Comparison of ENCODE assay signal across 21 cellular contexts in genomic region chr7:44541876-44542610, GRCh38. TPM values are rescaled to one million over a fixed set of nuclear protein-coding genes. Genes with fewer than 3 reads are reported as not detected.
A peak's percentile ranks its signal among the peaks of the same experiment; 100 is the strongest.
DNase-seq lines count a peak whose midpoint lies in the region; ATAC-seq, FAIRE-seq and TF ChIP-seq lines count a peak whose summit lies in the region.
"Had no signal": no experiment of that assay in that cellular context is flagged by ENCODE, and none has a peak within 500 bp of the region (broad histone marks: within the 10 kb centered on the region; RNA-seq: fewer than 3 reads in every experiment).

No MANE protein-coding gene starts in this region.

- H2AFZ ChIP-seq in IMR-90 (replicated peaks; ENCODE audit: low read length, poor library complexity), result no peak overlapping the region

- TF ChIP-seq POLR2A in IMR-90 (IDR thresholded peaks at IDR 0.05; ENCODE audit: low read depth, low read length) (no peak), erythroblast (IDR thresholded peaks at IDR 0.05; ENCODE audit: low read length) (peak; percentile 86)

- H2BK5ac ChIP-seq in IMR-90 (ENCODE audit: low read depth, low read length, poor library complexity, severe bottlenecking), result no peak overlapping the region

- WGBS in IMR-90 (ENCODE audit: extremely low coverage in 2 of 2, insufficient read length in 1 of 2), 2 experiments, result 63% methylated on average over 1 of the region's 6 CpGs; no CpG with 5 or more reads in 1 of the 2 experiments
- 36 to 72% (median 45%) methylated on average over 6 of the region's 6 CpGs for WGBS in small intestine, 3 donors

- H3K79me1 ChIP-seq in IMR-90 (ENCODE audit: low read depth in 1 of 2, low read length in 2 of 2), result no peaks in the 10 kb centered on the region

- dilution Hi-C loops in IMR-90 (cut with HindIII; ENCODE audit: low sequenced_read_pairs, unreplicated experiment), result no loop called here

- H3K27me3 ChIP-seq in IMR-90 (ENCODE audit: control insufficient read depth, insufficient read depth, low read length), result peaks cover 2% of the 10 kb centered on the region; the same call in 1 of the 2 replicates
- H3K27me3 ChIP-seq in small intestine (ENCODE audit: control insufficient read depth in 2 of 2, insufficient read depth in 2 of 2, low read length in 2 of 2), result no peaks in the 10 kb centered on the region
- H3K27me3 ChIP-seq: ascending aorta, tibial artery had no signal

- peak overlapping the region; percentile 51 for H2AK5ac ChIP-seq in IMR-90 (ENCODE audit: low read depth, low read length)

- H4K8ac ChIP-seq in IMR-90 (ENCODE audit: low read depth in 2 of 2, low read length in 2 of 2), result no peak overlapping the region

- H3K56ac ChIP-seq in IMR-90 (ENCODE audit: extremely low read depth, insufficient read depth, low read length), result no peak overlapping the region

- H3K27me3 Mint-ChIP-seq in natural killer cell (ENCODE audit: low read depth in 2 of 2), result peaks cover 5 to 6% of the 10 kb centered on the region in 2 donors

- no peak overlapping the region for H2BK15ac ChIP-seq in IMR-90 (ENCODE audit: low read depth, low read length)

- no peaks in the 10 kb centered on the region for H3K36me3 Mint-ChIP-seq in natural killer cell
- H3K36me3 Mint-ChIP-seq: CD8-positive, alpha-beta T cell; natural killer cell treated with Interleukin-12 subunit alpha and Interleukin-12 subunit beta and Interleukin-15 and Interleukin-18, amount 100 ng/mL, for 72 hours; stimulated activated effector memory CD8-positive, alpha-beta T cell treated with anti-CD3 and anti-CD28 coated beads, Interleukin-12 subunit alpha, Interleukin-12 subunit beta, amount 100 ng/mL, for 72 hours had no signal

- H3K27ac ChIP-seq in IMR-90 (ENCODE audit: insufficient read depth, low read length), result no peak overlapping the region
- peak overlapping the region; percentile 95 to 96 for H3K27ac ChIP-seq in small intestine (ENCODE audit: low read depth in 1 of 2, low read length in 1 of 2)
- H3K27ac ChIP-seq: ascending aorta, tibial artery had no signal

- H3K4me2 ChIP-seq in IMR-90 (ENCODE audit: low read depth, low read length), result no peak overlapping the region

- H3K9ac ChIP-seq in IMR-90 (ENCODE audit: low read depth, low read length), result no peak overlapping the region

- H2BK20ac ChIP-seq in IMR-90 (ENCODE audit: low read depth, low read length), result no peak overlapping the region

- in situ Hi-C loops in IMR-90 (cut with MboI; ENCODE audit: low sequenced_read_pairs), result no loop called here

- no peak for TF ChIP-seq RAD21 in IMR-90 (IDR thresholded peaks at IDR 0.05; ENCODE audit: low read length)

- no peak overlapping the region for H3K4ac ChIP-seq in IMR-90 (ENCODE audit: low read depth, low read length)

- H3K23ac ChIP-seq in IMR-90 (ENCODE audit: low read depth, low read length), result no peak overlapping the region

- no peaks in the 10 kb centered on the region for H3K9me3 Mint-ChIP-seq in natural killer cell
- H3K9me3 Mint-ChIP-seq: activated T-cell treated with anti-CD3 and anti-CD28 coated beads, Interleukin-2, amount 50 U/mL, for 4 hours; CD8-positive, alpha-beta T cell; central memory CD8-positive, alpha-beta T cell; natural killer cell treated with Interleukin-12 subunit alpha and Interleukin-12 subunit beta and Interleukin-15 and Interleukin-18, amount 100 ng/mL, for 72 hours; stimulated activated effector memory CD8-positive, alpha-beta T cell treated with anti-CD3 and anti-CD28 coated beads, Interleukin-12 subunit alpha, Interleukin-12 subunit beta, amount 100 ng/mL, for 72 hours had no signal

- BruUV-seq in IMR-90 (replicated peaks; lab: Mats Ljungman, UMichigan), result no TSS peak

- H2BK120ac ChIP-seq in IMR-90 (ENCODE audit: low read depth, low read length), result no peak overlapping the region

- H3K4me1 ChIP-seq in IMR-90 (ENCODE audit: control insufficient read depth, insufficient read depth, low read length), result peaks cover 8% of the 10 kb centered on the region
- H3K4me1 ChIP-seq in small intestine (ENCODE audit: control insufficient read depth in 2 of 2, insufficient read depth in 1 of 2, low read depth in 1 of 2, low read length in 1 of 2), result peaks cover 0 to 9% of the 10 kb centered on the region in 2 donors
- H3K4me1 ChIP-seq: ascending aorta, tibial artery had no signal

- no peak for FAIRE-seq in small intestine (lab: Jason Lieb, UNC)
- FAIRE-seq: GM12891 had no signal

- no peak overlapping the region for H3K14ac ChIP-seq in IMR-90 (replicated peaks; ENCODE audit: low read depth, low read length)

- ATAC-seq in IMR-90 (ENCODE audit: low read depth), result no peak
- no peak for ATAC-seq in natural killer cell
- ATAC-seq in HG03342 (IDR thresholded peaks at IDR 0.05; ENCODE audit: unreplicated experiment), result no peak
- ATAC-seq: activated CD4-positive, CD25-positive, alpha-beta regulatory T cell treated with anti-CD3 and anti-CD28 coated beads, Interleukin-2, amount 50 U/mL, for 24 hours; activated T-cell treated with anti-CD3 and anti-CD28 coated beads, Interleukin-2, amount 50 U/mL, for 4 hours; CD8-positive, alpha-beta T cell; stimulated activated effector memory CD8-positive, alpha-beta T cell treated with anti-CD3 and anti-CD28 coated beads, Interleukin-12 subunit alpha, Interleukin-12 subunit beta, amount 100 ng/mL, for 72 hours had no signal

- no peak for TF ChIP-seq CTCF in IMR-90 (conservative IDR thresholded peaks at IDR 0.05; ENCODE audit: low read depth, low read length)
- TF ChIP-seq CTCF in natural killer cell (IDR thresholded peaks at IDR 0.05), result no peak

- H4K5ac ChIP-seq in IMR-90 (ENCODE audit: low read depth, low read length), result no peak overlapping the region

- H4K91ac ChIP-seq in IMR-90 (ENCODE audit: insufficient read depth, low read depth, low read length), result no peak overlapping the region

- H3K9me1 ChIP-seq in IMR-90 (ENCODE audit: insufficient read depth, low read length), result peaks cover 10% of the 10 kb centered on the region

- H3K4me1 Mint-ChIP-seq in natural killer cell, result no peaks in the 10 kb centered on the region
- H3K4me1 Mint-ChIP-seq: central memory CD8-positive, alpha-beta T cell; stimulated activated effector memory CD8-positive, alpha-beta T cell treated with anti-CD3 and anti-CD28 coated beads, Interleukin-12 subunit alpha, Interleukin-12 subunit beta, amount 100 ng/mL, for 72 hours had no signal

- no peak for DNase-seq in IMR-90
- peak; percentile 81 for DNase-seq in erythroblast (lab: John Stamatoyannopoulos, UW)
- peak; percentile 90 for DNase-seq in small intestine
- DNase-seq in natural killer cell, result no peak
- DNase-seq: activated CD8-positive, alpha-beta memory T cell treated with anti-CD3 and anti-CD28 coated beads for 24 hours; activated naive CD4-positive, alpha-beta T cell treated with anti-CD3 and anti-CD28 coated beads, Interleukin-2, amount 50 U/mL, for 16 hours; activated T-cell treated with anti-CD3 and anti-CD28 coated beads, Interleukin-2, amount 50 U/mL, for 4 hours; CD8-positive, alpha-beta T cell; effector memory CD4-positive, alpha-beta T cell; GF-D8; NCI-H146; NCI-H526 had no signal

- H3K4me3 Mint-ChIP-seq in natural killer cell, result no peak overlapping the region
- H3K4me3 Mint-ChIP-seq: activated T-cell treated with anti-CD3 and anti-CD28 coated beads, Interleukin-2, amount 50 U/mL, for 4 hours; CD8-positive, alpha-beta T cell; central memory CD8-positive, alpha-beta T cell; natural killer cell treated with Interleukin-12 subunit alpha and Interleukin-12 subunit beta and Interleukin-15 and Interleukin-18, amount 100 ng/mL, for 72 hours; stimulated activated effector memory CD8-positive, alpha-beta T cell treated with anti-CD3 and anti-CD28 coated beads, Interleukin-12 subunit alpha, Interleukin-12 subunit beta, amount 100 ng/mL, for 72 hours had no signal

- H3K9me3 ChIP-seq in IMR-90 (ENCODE audit: control insufficient read depth, insufficient read depth, low read length) (no peaks in the 10 kb centered on the region), small intestine (ENCODE audit: control insufficient read depth, low read depth) (no peaks in the 10 kb centered on the region)
- H3K9me3 ChIP-seq: ascending aorta, tibial artery had no signal

- no peak overlapping the region; the same call in 1 of the 2 replicates for H3K18ac ChIP-seq in IMR-90 (ENCODE audit: low read depth, low read length)

- H2AK9ac ChIP-seq in IMR-90 (replicated peaks; ENCODE audit: low read depth, low read length, poor library complexity), result no peak overlapping the region

- intact Hi-C loops in IMR-90 (cut with micrococcal nuclease) (no loop called here), natural killer cell (cut with micrococcal nuclease) (no loop called here)

- no peaks in the 10 kb centered on the region for H4K20me1 ChIP-seq in IMR-90 (ENCODE audit: insufficient read depth, low read length)

- POLR2A ChIA-PET in IMR-90 (lab: Charles Lee; ENCODE audit: unreplicated experiment), result no interaction called here

- H3K4me3 ChIP-seq in IMR-90 (ENCODE audit: insufficient read depth, low read depth, low read length) (no peak overlapping the region), small intestine (ENCODE audit: low read depth in 1 of 2, low read length in 2 of 2) (no peak overlapping the region)
- H3K4me3 ChIP-seq: ascending aorta, tibial artery had no signal

- CTCF ChIA-PET in IMR-90 (lab: Yijun Ruan, JAX), result interaction anchor here (1.0 to 1.4 kb wide), 2 partner anchors 8 to 51 kb away, joined by 3 to 4 read pairs; no protein-coding TSS in a partner anchor

- no peaks in the 10 kb centered on the region for H3K36me3 ChIP-seq in IMR-90 (ENCODE audit: control insufficient read depth, insufficient read depth, low read length)
- no peaks in the 10 kb centered on the region for H3K36me3 ChIP-seq in small intestine (ENCODE audit: control insufficient read depth in 2 of 2, insufficient read depth in 2 of 2, low read length in 2 of 2)
- H3K36me3 ChIP-seq: ascending aorta had no signal

- H3K27ac Mint-ChIP-seq in natural killer cell, result no peak overlapping the region
- H3K27ac Mint-ChIP-seq: CD8-positive, alpha-beta T cell; natural killer cell treated with Interleukin-12 subunit alpha and Interleukin-12 subunit beta and Interleukin-15 and Interleukin-18, amount 100 ng/mL, for 72 hours; stimulated activated effector memory CD8-positive, alpha-beta T cell treated with anti-CD3 and anti-CD28 coated beads, Interleukin-12 subunit alpha, Interleukin-12 subunit beta, amount 100 ng/mL, for 72 hours had no signal

RNA-seq across cellular contexts. Expression of gene NPC1L1, which starts 0.9 kb away (rescaled TPM):
- not detected in 2 replicates for total RNA-seq in IMR-90 (2012; rRNA removed)
- polyA plus RNA-seq in IMR-90 (2012; rRNA removed), result 0.03 and 0.07 TPM in 2 replicates
- 0.08 TPM in 1 of 2 replicates, not detected in the other for polyA plus RNA-seq in IMR-90 (2012; cell fraction: cytosol; rRNA removed)
- 0.09 and 0.10 TPM in 2 replicates for polyA plus RNA-seq in IMR-90 (2012; cell fraction: nucleus; rRNA removed; ENCODE audit: low replicate concordance)
- 100 to 1,000 TPM in 1 of 3 donors, 10 to 100 TPM in 2; 39.9 to 108 (median 42.7) TPM for polyA plus RNA-seq in small intestine
- total RNA-seq in natural killer cell, result under 1 TPM in 2 of 3 donors, not detected in 1; 0.10 to 0.16 TPM
- total RNA-seq: ascending aorta, glomerular endothelial cell had no signal

RNA-seq across cellular contexts. Expression of gene DDX56, which starts 31.7 kb away (rescaled TPM):
- total RNA-seq in IMR-90 (2012; rRNA removed) (56.9 and 67.7 TPM in 2 replicates), natural killer cell (10 to 100 TPM; 67.8 to 85.5 (median 84.5) TPM)
- polyA plus RNA-seq in IMR-90 (2012; rRNA removed) (58.2 and 59.4 TPM in 2 replicates), small intestine (100 to 1,000 TPM in 2 of 3 donors, 10 to 100 TPM in 1; 62.2 to 359 (median 336) TPM)
- 30.4 and 32.4 TPM in 2 replicates for polyA plus RNA-seq in IMR-90 (2012; cell fraction: cytosol; rRNA removed)
- polyA plus RNA-seq in IMR-90 (2012; cell fraction: nucleus; rRNA removed; ENCODE audit: low replicate concordance), result 167 and 209 TPM in 2 replicates

RNA-seq across cellular contexts. Expression of gene TMED4, which starts 40.0 kb away (rescaled TPM):
- total RNA-seq in IMR-90 (2012; rRNA removed), result 68.0 and 92.7 TPM in 2 replicates
- 57.3 and 58.6 TPM in 2 replicates for polyA plus RNA-seq in IMR-90 (2012; rRNA removed)
- polyA plus RNA-seq in IMR-90 (2012; cell fraction: cytosol; rRNA removed), result 44.5 and 118 TPM in 2 replicates
- 104 and 122 TPM in 2 replicates for polyA plus RNA-seq in IMR-90 (2012; cell fraction: nucleus; rRNA removed; ENCODE audit: low replicate concordance)
- 10 to 100 TPM; 64.8 to 83.9 (median 76.2) TPM for polyA plus RNA-seq in small intestine
- total RNA-seq in natural killer cell, result 100 to 1,000 TPM in 1 of 3 donors, 10 to 100 TPM in 2; 93.1 to 101 (median 94.1) TPM

RNA-seq across cellular contexts. Expression of gene NUDCD3, which starts 51.6 kb away (rescaled TPM):
- total RNA-seq in IMR-90 (2012; rRNA removed), result 58.3 and 76.0 TPM in 2 replicates
- polyA plus RNA-seq in IMR-90 (2012; rRNA removed), result 37.0 and 49.5 TPM in 2 replicates
- 20.2 and 21.1 TPM in 2 replicates for polyA plus RNA-seq in IMR-90 (2012; cell fraction: cytosol; rRNA removed)
- 42.0 and 53.9 TPM in 2 replicates for polyA plus RNA-seq in IMR-90 (2012; cell fraction: nucleus; rRNA removed; ENCODE audit: low replicate concordance)
- 10 to 100 TPM; 13.4 to 35.5 (median 15.7) TPM for polyA plus RNA-seq in small intestine
- total RNA-seq in natural killer cell, result 10 to 100 TPM; 50.1 to 79.9 (median 68.7) TPM

Comparison
In these comparisons a context has a peak if more than half of its experiments do, and no peak if none do; other contexts are left out.
1. DNase-seq: peak in erythroblast (2 of 2) and small intestine (single experiment); none in IMR-90 (single experiment) and natural killer cell (single experiment).